In genomic region chrX:106802063-106802387, GRCh38 we compare ENCODE assay signal across 8 cellular contexts. TPM values are rescaled to one million over a fixed set of nuclear protein-coding genes. Genes with fewer than 3 reads are reported as not detected.
DNase-seq lines count a peak whose midpoint lies in the region; ATAC-seq and TF ChIP-seq lines count a peak whose summit lies in the region.

No MANE protein-coding gene starts in this region.

- H3K4me1 ChIP-seq in right lobe of liver (no peaks in the 10 kb centered on the region), uterus (no peaks in the 10 kb centered on the region)

- H3K27ac Mint-ChIP-seq in brain, result peak overlapping the region in 1 of 5 experiments; percentile 85

- H3K36me3 ChIP-seq in right lobe of liver (no peaks in the 10 kb centered on the region), uterus (no peaks in the 10 kb centered on the region)

- H3K27ac ChIP-seq in right lobe of liver (peak overlapping the region in 1 of 3 donors; percentile 3), uterus (no peak overlapping the region)

- no peaks in the 10 kb centered on the region for H3K36me3 Mint-ChIP-seq in brain

- ATAC-seq in GM18861 (IDR thresholded peaks at IDR 0.05; ENCODE audit: unreplicated experiment) (peak; percentile 35), HG02973 (IDR thresholded peaks at IDR 0.05; ENCODE audit: unreplicated experiment) (peak; percentile 32), right lobe of liver (peak; percentile 40 to 59 (median 52)), HG03521 (IDR thresholded peaks at IDR 0.05; ENCODE audit: unreplicated experiment) (no peak)

- H3K4me3 ChIP-seq in right lobe of liver, result peak overlapping the region; percentile 44 to 59 (median 58)
- peak overlapping the region; percentile 50 to 51 for H3K4me3 ChIP-seq in uterus

- no peaks in the 10 kb centered on the region for H3K9me3 Mint-ChIP-seq in brain

- TF ChIP-seq CTCF in brain (conservative IDR thresholded peaks at IDR 0.05) (no peak), right lobe of liver (IDR thresholded peaks at IDR 0.05) (no peak), uterus (IDR thresholded peaks at IDR 0.05) (no peak)

- no peak for DNase-seq in right lobe of liver
- DNase-seq in uterus, result no peak
- DNase-seq in SHP77 treated with DMSO at 0.1 percent for 48 hours (lab: John Stamatoyannopoulos, UW), result no peak
- no peak for DNase-seq in stimulated activated naive CD4-positive, alpha-beta T cell treated with Interleukin-2 at 50 U/mL for 16 hours (lab: John Stamatoyannopoulos, UW)

- WGBS in right lobe of liver (ENCODE audit: insufficient coverage, low coverage, low lambda C conversion rate, missing lambda C conversion rate), result 18% methylated on average over 11 of the region's 11 CpGs

- H3K27me3 ChIP-seq in right lobe of liver (no peaks in the 10 kb centered on the region), uterus (no peaks in the 10 kb centered on the region)

- H3K9me3 ChIP-seq in right lobe of liver (no peaks in the 10 kb centered on the region), uterus (no peaks in the 10 kb centered on the region)

- TF ChIP-seq POLR2A in right lobe of liver (IDR thresholded peaks at IDR 0.05) (no peak), uterus (IDR thresholded peaks at IDR 0.05) (no peak)

- H3K27me3 Mint-ChIP-seq in brain, result peaks cover 48% of the 10 kb centered on the region

- peak overlapping the region; percentile 91 to 99 (median 94) for H3K4me3 Mint-ChIP-seq in brain

- intact Hi-C loops in right lobe of liver (cut with DNase I) (no loop called here), uterus (cut with DNase I; ENCODE audit: low total_unique reads) (no loop called here)

- H3K4me1 Mint-ChIP-seq in brain, result peaks cover 16% of the 10 kb centered on the region

RNA-seq across cellular contexts. Expression of gene TBC1D8B, which starts 0.4 kb away (rescaled TPM):
- polyA plus RNA-seq in brain (ENCODE audit: insufficient read depth, low read depth, low replicate concordance), result 0.08 TPM
- total RNA-seq in right lobe of liver (1 to 10 TPM; 6.6 to 9.6 (median 8.2) TPM), uterus (10 to 100 TPM in 2 of 4 donors, 1 to 10 TPM in 2; 5.3 to 27.9 (median 10.0) TPM)
